23 cellular contexts compared by ENCODE assay signal in the genomic region with DNA sequence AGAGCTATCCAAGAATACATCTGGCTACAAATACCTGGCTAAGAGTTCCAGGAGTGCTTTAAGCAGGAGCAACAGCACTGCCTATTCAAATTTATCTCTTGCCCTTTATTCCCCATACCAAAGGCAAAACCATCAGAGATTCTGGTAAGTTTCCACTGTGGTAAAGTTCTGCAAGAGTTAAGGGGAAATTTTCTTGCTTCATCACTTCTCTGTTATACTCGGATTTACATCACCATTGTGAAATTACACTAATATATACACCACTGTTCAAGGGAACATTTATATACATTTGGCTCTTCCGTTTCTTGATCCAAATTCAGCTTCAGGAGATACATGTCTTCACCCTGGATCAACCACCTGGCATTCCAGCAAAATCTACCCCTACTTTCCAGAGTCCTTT.
"Had no signal": no experiment of that assay in that cellular context is flagged by ENCODE, and none has a peak within 500 bp of the region (broad histone marks: within the 10 kb centered on the region; RNA-seq: fewer than 3 reads in every experiment).

No MANE protein-coding gene starts in this region.

- H3K4me1 Mint-ChIP-seq: activated CD4-positive, alpha-beta T cell treated with anti-CD3 and anti-CD28 coated beads, Interleukin-2, amount 10 ng/mL, durations not matched to agents 24 days and 14 days; activated naive CD4-positive, alpha-beta T cell treated with anti-CD3 and anti-CD28 coated beads, Interleukin-2, amount 50 U/mL, for 24 hours; endodermal cell had no signal

- H3K36me3 Mint-ChIP-seq: natural killer cell treated with Interleukin-12 subunit alpha and Interleukin-12 subunit beta and Interleukin-15 and Interleukin-18, amount 100 ng/mL, for 72 hours had no signal

- DNase-seq: activated CD4-positive, alpha-beta memory T cell treated with anti-CD3 and anti-CD28 coated beads, Interleukin-2, amount 10 ng/mL, durations not matched to agents 7 days and 5 days; activated CD4-positive, alpha-beta T cell treated with anti-CD3 and anti-CD28 coated beads, Interleukin-2, amount 10 ng/mL, durations not matched to agents 24 days and 14 days; activated gamma-delta T cell treated with Interleukin-2 at 50 U/mL for 16 hours; activated T-cell treated with anti-CD3 and anti-CD28 coated beads for 4 hours; anterior cingulate cortex; body of pancreas; cortex of kidney; endodermal cell; esophagus squamous epithelium; gastrocnemius medialis; head of caudate nucleus; hypothalamus; left ventricle myocardium superior; mammary epithelial cell; midbrain; stimulated activated CD4-positive, alpha-beta T cell treated with anti-CD3 and anti-CD28 coated beads, Interleukin-2, amount 100 ng/mL, for 48 hours; stimulated activated CD8-positive, alpha-beta memory T cell treated with anti-CD3 and anti-CD28 coated beads, Interleukin-4, amount 100 ng/mL, for 48 hours; stimulated activated naive CD4-positive, alpha-beta T cell; testis; uterus had no signal

- H3K9me3 Mint-ChIP-seq: activated CD4-positive, alpha-beta T cell treated with anti-CD3 and anti-CD28 coated beads, Interleukin-2, amount 10 ng/mL, durations not matched to agents 24 days and 14 days had no signal

- H3K27ac Mint-ChIP-seq: activated CD4-positive, alpha-beta memory T cell treated with anti-CD3 and anti-CD28 coated beads, Interleukin-2, amount 10 ng/mL, durations not matched to agents 7 days and 5 days; activated CD4-positive, alpha-beta T cell treated with anti-CD3 and anti-CD28 coated beads, Interleukin-2, amount 10 ng/mL, durations not matched to agents 24 days and 14 days; activated naive CD4-positive, alpha-beta T cell treated with anti-CD3 and anti-CD28 coated beads, Interleukin-2, amount 50 U/mL, for 24 hours; endodermal cell; natural killer cell treated with Interleukin-12 subunit alpha and Interleukin-12 subunit beta and Interleukin-15 and Interleukin-18, amount 100 ng/mL, for 72 hours had no signal

- H3K4me3 Mint-ChIP-seq: activated CD4-positive, alpha-beta memory T cell treated with anti-CD3 and anti-CD28 coated beads, Interleukin-2, amount 10 ng/mL, durations not matched to agents 7 days and 5 days; activated CD4-positive, alpha-beta T cell treated with anti-CD3 and anti-CD28 coated beads, Interleukin-2, amount 10 ng/mL, durations not matched to agents 24 days and 14 days; activated naive CD4-positive, alpha-beta T cell treated with anti-CD3 and anti-CD28 coated beads, Interleukin-2, amount 50 U/mL, for 24 hours; endodermal cell; natural killer cell treated with Interleukin-12 subunit alpha and Interleukin-12 subunit beta and Interleukin-15 and Interleukin-18, amount 100 ng/mL, for 72 hours had no signal

- ATAC-seq: activated CD4-positive, CD25-positive, alpha-beta regulatory T cell treated with anti-CD3 and anti-CD28 coated beads, Interleukin-2, amount 50 U/mL, for 24 hours; body of pancreas; gastrocnemius medialis; left ventricle myocardium superior; natural killer cell treated with Interleukin-12 subunit alpha and Interleukin-12 subunit beta and Interleukin-15 and Interleukin-18, amount 100 ng/mL, for 72 hours had no signal
